Comparison of ENCODE assay signal across 1 cellular context in genomic region chr3:184593923-184594303, GRCh38.
TF ChIP-seq lines count a peak whose summit lies in the region.

No MANE protein-coding gene starts in this region.

TF ChIP-seq in Ishikawa, 13 proteins besides CTCF, POLR2A, EP300 and RAD21 (continued from another document):
- TF ChIP-seq ZBTB7A (IDR thresholded peaks at IDR 0.05; ENCODE audit: low read depth), result 0 out of 2 replicates have a peak, but pooled peaks have one; percentile 31
